ENCODE assay signal across 11 cellular contexts in genomic region chr1:38803647-38804046, GRCh38. TPM values are rescaled to one million over a fixed set of nuclear protein-coding genes. Genes with fewer than 3 reads are reported as not detected.
DNase-seq lines count a peak whose midpoint lies in the region; ATAC-seq, FAIRE-seq and TF ChIP-seq lines count a peak whose summit lies in the region.
"Had no signal": no experiment of that assay in that cellular context is flagged by ENCODE, and none has a peak within 500 bp of the region (broad histone marks: within the 10 kb centered on the region; RNA-seq: fewer than 3 reads in every experiment).

No MANE protein-coding gene starts in this region.

- DNase-seq in NCI-H2029 treated with DMSO at 0.1 percent for 48 hours (lab: John Stamatoyannopoulos, UW) = peak; percentile 66
- no peak for DNase-seq in NCI-H2029 (lab: John Stamatoyannopoulos, UW)
- DNase-seq in NT2/D1 (ENCODE audit: low read depth, low spot score) = no peak
- DNase-seq in epithelial cell of proximal tubule (ENCODE audit: low read depth) = peak; percentile 23
- no peak for DNase-seq in RCC 7860 (ENCODE audit: low spot score)
- no peak for DNase-seq in NCI-H187 treated with DMSO at 0.1 percent for 48 hours (lab: John Stamatoyannopoulos, UW)
- DNase-seq: amniotic stem cell had no signal

- peak overlapping the region; percentile 73 for H2AFZ ChIP-seq in neuron (ENCODE audit: low read depth, low read length)

- TF ChIP-seq CTCF in epithelial cell of proximal tubule (conservative IDR thresholded peaks at IDR 0.05; ENCODE audit: low read depth, low read length) = no peak

- no peaks in the 10 kb centered on the region for H3K36me3 ChIP-seq in NT2/D1 (ENCODE audit: insufficient read depth, insufficient read length, low read length)
- no peaks in the 10 kb centered on the region for H3K36me3 ChIP-seq in neuron (ENCODE audit: insufficient read depth, low read length)
- H3K36me3 ChIP-seq: vagina had no signal

- peak overlapping the region; percentile 57 for H3K9ac ChIP-seq in NT2/D1 (ENCODE audit: insufficient read length, low read depth)

- peaks cover 48% of the 10 kb centered on the region for H3K27me3 ChIP-seq in NT2/D1 (ENCODE audit: insufficient read depth, insufficient read length)
- peaks cover 39% of the 10 kb centered on the region for H3K27me3 ChIP-seq in neuron (ENCODE audit: insufficient read depth, low read length)

- ATAC-seq in HG02763 (IDR thresholded peaks at IDR 0.05; ENCODE audit: unreplicated experiment) = no peak

- H3K9me3 ChIP-seq in NT2/D1 (ENCODE audit: insufficient read depth, low read length) (peaks cover 25% of the 10 kb centered on the region; the same call in 1 of the 2 replicates), neuron (ENCODE audit: low read length) (peaks cover 5% of the 10 kb centered on the region)
- H3K9me3 ChIP-seq: vagina had no signal

- no peak for FAIRE-seq in RCC 7860 (lab: Jason Lieb, UNC)
- FAIRE-seq: A204.1 had no signal

- peak overlapping the region; percentile 13 for H3K4me3 ChIP-seq in NT2/D1 (ENCODE audit: insufficient read length, low read depth)
- peak overlapping the region; percentile 26 for H3K4me3 ChIP-seq in epithelial cell of proximal tubule (ENCODE audit: low read depth, low read length)
- peak overlapping the region; percentile 48 for H3K4me3 ChIP-seq in neuron (ENCODE audit: low read length)

- H3K4me1 ChIP-seq in NT2/D1 (ENCODE audit: insufficient read depth, insufficient read length) = no peaks in the 10 kb centered on the region
- peaks cover 6% of the 10 kb centered on the region for H3K4me1 ChIP-seq in neuron (ENCODE audit: insufficient read depth, low read length)

RNA-seq across cellular contexts. Expression of gene RRAGC, which starts 55.9 kb away (rescaled TPM):
- total RNA-seq in epithelial cell of proximal tubule = 3.3 and 4.3 TPM in 2 replicates

Comparison
In these comparisons a context has a peak if more than half of its experiments do, and no peak if none do; other contexts are left out.
1. DNase-seq: peak in NCI-H2029 treated with DMSO at 0.1 percent for 48 hours (single experiment) and epithelial cell of proximal tubule (single experiment); none in NCI-H2029 (single experiment), NT2/D1 (single experiment), RCC 7860 (single experiment) and NCI-H187 treated with DMSO at 0.1 percent for 48 hours (single experiment).
2. Peak in every context shown above with its lines, with median percentiles within 50 percentile points of each other: H3K4me3 ChIP-seq.